1 cellular context compared by ENCODE assay signal in genomic region chr7:76225379-76225778, GRCh38.
TF ChIP-seq lines count a peak whose summit lies in the region.

No MANE protein-coding gene starts in this region.

TF ChIP-seq in WTC11, 78 proteins besides CTCF, POLR2A, EP300 and RAD21 (continued from another document):
- TF ChIP-seq E2F5 (CRISPR knock-in tag; IDR thresholded peaks at IDR 0.05) (no peak), EMX1 (CRISPR knock-in tag; IDR thresholded peaks at IDR 0.05) (no peak), TEAD4 (CRISPR knock-in tag; IDR thresholded peaks at IDR 0.05) (no peak), ETV6 (CRISPR knock-in tag; IDR thresholded peaks at IDR 0.05) (0 out of 2 replicates have a peak, but pooled peaks have one; percentile 60), RELA (CRISPR knock-in tag; IDR thresholded peaks at IDR 0.05; ENCODE audit: borderline replicate concordance) (no peak), HMGXB4 (CRISPR knock-in tag; IDR thresholded peaks at IDR 0.05) (no peak), USF2 (CRISPR knock-in tag; IDR thresholded peaks at IDR 0.05) (no peak), ZBTB21 (CRISPR knock-in tag; IDR thresholded peaks at IDR 0.05; ENCODE audit: borderline replicate concordance) (no peak), CDX4 (CRISPR knock-in tag; IDR thresholded peaks at IDR 0.05; ENCODE audit: borderline replicate concordance) (no peak), ZBTB43 (CRISPR knock-in tag; IDR thresholded peaks at IDR 0.05) (no peak), JUN (CRISPR knock-in tag; IDR thresholded peaks at IDR 0.05) (0 out of 2 replicates have a peak, but pooled peaks have one; percentile 64), ZNF396 (CRISPR knock-in tag; IDR thresholded peaks at IDR 0.05; ENCODE audit: borderline replicate concordance) (no peak), ZNF425 (CRISPR knock-in tag; conservative IDR thresholded peaks at IDR 0.05) (no peak), ERG (CRISPR knock-in tag; IDR thresholded peaks at IDR 0.05) (no peak), SOX15 (CRISPR knock-in tag; IDR thresholded peaks at IDR 0.05) (no peak), FOXP1 (CRISPR knock-in tag; IDR thresholded peaks at IDR 0.05; ENCODE audit: borderline replicate concordance) (no peak; the same call in 1 of the 2 replicates), NR3C1 (CRISPR knock-in tag; conservative IDR thresholded peaks at IDR 0.05; ENCODE audit: low read depth) (no peak), ZNF423 (CRISPR knock-in tag; IDR thresholded peaks at IDR 0.05) (no peak), TEAD1 (CRISPR knock-in tag; IDR thresholded peaks at IDR 0.05) (no peak), ATF3 (CRISPR knock-in tag; conservative IDR thresholded peaks at IDR 0.05) (no peak), ATF2 (CRISPR knock-in tag; IDR thresholded peaks at IDR 0.05; ENCODE audit: borderline replicate concordance, low read depth) (no peak), NFATC4 (CRISPR knock-in tag; IDR thresholded peaks at IDR 0.05) (no peak), ZNF317 (CRISPR knock-in tag; IDR thresholded peaks at IDR 0.05; ENCODE audit: borderline replicate concordance, low read depth) (no peak), MXD4 (CRISPR knock-in tag; IDR thresholded peaks at IDR 0.05; ENCODE audit: borderline replicate concordance) (no peak), ATF1 (CRISPR knock-in tag; IDR thresholded peaks at IDR 0.05) (no peak), PREB (CRISPR knock-in tag; IDR thresholded peaks at IDR 0.05; ENCODE audit: borderline replicate concordance) (no peak), NR1H2 (CRISPR knock-in tag; IDR thresholded peaks at IDR 0.05) (no peak), MAX (CRISPR knock-in tag; IDR thresholded peaks at IDR 0.05) (no peak), GRHL2 (CRISPR knock-in tag; IDR thresholded peaks at IDR 0.05; ENCODE audit: insufficient replicate concordance, severe bottlenecking) (no peak), FOXP4 (CRISPR knock-in tag; IDR thresholded peaks at IDR 0.05) (peak; percentile 94), ZNF416 (CRISPR knock-in tag; IDR thresholded peaks at IDR 0.05) (no peak), ZNF532 (CRISPR knock-in tag; IDR thresholded peaks at IDR 0.05; ENCODE audit: borderline replicate concordance) (no peak), CBFB (CRISPR knock-in tag; IDR thresholded peaks at IDR 0.05; ENCODE audit: low read depth) (no peak), ZNF263 (CRISPR knock-in tag; IDR thresholded peaks at IDR 0.05; ENCODE audit: low read depth) (peak; percentile 43; the same call in 1 of the 2 replicates)
